Comparison of ENCODE assay signal across 20 cellular contexts in the genomic region with DNA sequence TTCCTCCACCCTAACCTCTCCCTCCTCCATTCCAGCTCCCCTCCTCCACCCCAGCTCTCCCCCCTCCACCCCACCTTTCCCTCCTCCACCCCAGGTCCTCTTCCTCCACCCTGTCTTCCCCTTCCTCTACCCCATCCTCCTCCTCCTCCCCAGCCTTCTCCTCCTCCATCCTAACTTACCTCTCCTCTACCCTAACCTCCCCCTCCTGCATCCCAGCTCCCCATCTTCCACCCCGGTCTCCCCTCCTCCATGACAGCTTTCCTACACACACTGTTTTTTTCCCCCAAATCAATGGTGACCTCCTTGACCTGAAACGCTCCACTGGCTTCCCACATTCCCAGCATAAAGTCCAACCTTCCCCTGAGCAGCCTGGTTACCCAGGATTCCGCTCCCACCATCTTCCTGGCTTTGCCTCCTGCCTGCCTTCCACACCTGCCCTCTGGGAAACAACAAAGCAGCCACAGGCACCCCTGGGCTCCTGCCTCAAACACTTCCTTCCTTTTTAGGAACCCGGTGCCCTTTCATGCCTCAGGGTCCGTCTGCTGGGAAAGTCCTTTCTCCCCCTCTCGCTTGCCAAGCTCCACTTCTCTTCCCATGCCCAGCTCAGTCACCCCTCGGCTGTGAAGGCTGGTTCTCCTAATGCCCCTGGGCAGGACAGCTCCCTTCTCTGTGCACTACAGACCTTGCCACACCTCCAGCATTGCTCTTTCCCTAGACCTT. TPM values are rescaled to one million over a fixed set of nuclear protein-coding genes. Genes with fewer than 3 reads are reported as not detected.
DNase-seq lines count a peak whose midpoint lies in the region; ATAC-seq and TF ChIP-seq lines count a peak whose summit lies in the region.
"Had no signal": no experiment of that assay in that cellular context is flagged by ENCODE, and none has a peak within 500 bp of the region (broad histone marks: within the 10 kb centered on the region; RNA-seq: fewer than 3 reads in every experiment).

No MANE protein-coding gene starts in this region.

- no peaks in the 10 kb centered on the region for H3K79me2 ChIP-seq in OCI-LY7 (ENCODE audit: insufficient read depth, low read depth, low read length)

- peak overlapping the region; percentile 97 for H3K4me2 ChIP-seq in OCI-LY7 (ENCODE audit: low read length)

- H3K9me3 ChIP-seq in OCI-LY7 (ENCODE audit: low read length) (no peaks in the 10 kb centered on the region), Peyer's patch (no peaks in the 10 kb centered on the region)
- H3K9me3 ChIP-seq: right atrium auricular region, SJSA1 had no signal

- peaks cover 47% of the 10 kb centered on the region for H3K4me1 ChIP-seq in OCI-LY7 (ENCODE audit: insufficient read depth, low read length, poor library complexity, severe bottlenecking)
- no peaks in the 10 kb centered on the region for H3K4me1 ChIP-seq in Peyer's patch

- no peak overlapping the region for H2AFZ ChIP-seq in OCI-LY7 (ENCODE audit: low read length)

- H3K36me3 ChIP-seq in OCI-LY7 (ENCODE audit: insufficient read depth, low read length) = no peaks in the 10 kb centered on the region
- H3K36me3 ChIP-seq in Peyer's patch = no peaks in the 10 kb centered on the region
- H3K36me3 ChIP-seq: right atrium auricular region, SJSA1 had no signal

- H3K36me3 Mint-ChIP-seq in activated naive CD8-positive, alpha-beta T cell treated with anti-CD3 and anti-CD28 coated beads, Interleukin-2, amount 10 ng/mL, durations not matched to agents 7 days and 5 days = no peaks in the 10 kb centered on the region
- no peaks in the 10 kb centered on the region for H3K36me3 Mint-ChIP-seq in activated naive CD8-positive, alpha-beta T cell treated with anti-CD3 and anti-CD28 coated beads, Interleukin-2, amount 50 U/mL, for 24 hours (ENCODE audit: low read depth)

- POLR2A ChIA-PET in activated naive CD8-positive, alpha-beta T cell treated with anti-CD3 and anti-CD28 coated beads, Interleukin-2, amount 10 ng/mL, durations not matched to agents 7 days and 5 days (lab: Charles Lee) = interaction anchor here (0.5 to 1.5 kb wide), 3 partner anchors 154 to 360 kb away, joined by 3 to 4 read pairs (median 4); no protein-coding TSS in a partner anchor
- POLR2A ChIA-PET in OCI-LY7 (lab: Charles Lee) = interaction anchor here (1.0 to 1.5 kb wide), 6 partner anchors 10 to 161 kb away, joined by 3 to 8 read pairs (median 4); no protein-coding TSS in a partner anchor

- BruUV-seq in OCI-LY7 (replicated peaks; lab: Mats Ljungman, UMichigan) = no TSS peak

- no peaks in the 10 kb centered on the region for H3K27me3 ChIP-seq in Peyer's patch
- H3K27me3 ChIP-seq: right atrium auricular region, SJSA1 had no signal

- CTCF ChIA-PET in OCI-LY7 (lab: Charles Lee; ENCODE audit: unreplicated experiment) = interaction anchor here (0.8 to 2.2 kb wide), 3 partner anchors 16 to 212 kb away, joined by 3 to 6 read pairs (median 3); no protein-coding TSS in a partner anchor

- no peaks in the 10 kb centered on the region for H3K9me2 ChIP-seq in OCI-LY7 (ENCODE audit: insufficient read depth, low read length)

- no peak for DNase-seq in activated naive CD8-positive, alpha-beta T cell treated with anti-CD3 and anti-CD28 coated beads, Interleukin-2, amount 10 ng/mL, durations not matched to agents 7 days and 5 days
- no peak for DNase-seq in activated naive CD8-positive, alpha-beta T cell treated with anti-CD3 and anti-CD28 coated beads, Interleukin-2, amount 50 U/mL, for 24 hours
- DNase-seq in OCI-LY7 (ENCODE audit: low spot score) = no peak
- peak; percentile 58 for DNase-seq in islet precursor cell
- DNase-seq in superior temporal gyrus (ENCODE audit: extremely low spot score) = no peak
- no peak for DNase-seq in NOMO-1 treated with DMSO at 0.1 percent for 48 hours (lab: John Stamatoyannopoulos, UW; ENCODE audit: unreplicated experiment)
- no peak for DNase-seq in Peyer's patch
- DNase-seq in RKO (ENCODE audit: low spot score) = no peak
- DNase-seq: activated gamma-delta T cell, dermis blood vessel endothelial cell, erythroblast, GDM1, H7, Karpas-422, NCI-H446, substantia nigra had no signal

- peaks cover 45% of the 10 kb centered on the region for H3K27me3 Mint-ChIP-seq in activated naive CD8-positive, alpha-beta T cell treated with anti-CD3 and anti-CD28 coated beads, Interleukin-2, amount 10 ng/mL, durations not matched to agents 7 days and 5 days
- peaks cover 29% of the 10 kb centered on the region for H3K27me3 Mint-ChIP-seq in activated naive CD8-positive, alpha-beta T cell treated with anti-CD3 and anti-CD28 coated beads, Interleukin-2, amount 50 U/mL, for 24 hours

- H3K4me3 ChIP-seq in OCI-LY7 (ENCODE audit: low read depth, low read length, poor library complexity, severe bottlenecking) (peak overlapping the region; percentile 68), Peyer's patch (no peak overlapping the region)
- H3K4me3 ChIP-seq: lung, right atrium auricular region, SJSA1 had no signal

- intact Hi-C loops in OCI-LY7 (cut with micrococcal nuclease; ENCODE audit: unreplicated experiment) = no loop called here

- no peak overlapping the region for H3K27ac ChIP-seq in OCI-LY7 (ENCODE audit: low read depth, low read length, poor library complexity, severe bottlenecking)
- no peak overlapping the region for H3K27ac ChIP-seq in Peyer's patch
- H3K27ac ChIP-seq: right atrium auricular region, SJSA1 had no signal

- no peak for TF ChIP-seq POLR2A in Peyer's patch (IDR thresholded peaks at IDR 0.05)

- no peak for TF ChIP-seq CTCF in OCI-LY7 (conservative IDR thresholded peaks at IDR 0.05; ENCODE audit: low read length)
- no peak for TF ChIP-seq CTCF in Peyer's patch (IDR thresholded peaks at IDR 0.05)

- no peak for ATAC-seq in activated naive CD8-positive, alpha-beta T cell treated with anti-CD3 and anti-CD28 coated beads, Interleukin-2, amount 10 ng/mL, durations not matched to agents 7 days and 5 days (ENCODE audit: low read depth)
- ATAC-seq in activated naive CD8-positive, alpha-beta T cell treated with anti-CD3 and anti-CD28 coated beads, Interleukin-2, amount 50 U/mL, for 24 hours = no peak

- peak overlapping the region; percentile 1 for H3K27ac Mint-ChIP-seq in activated naive CD8-positive, alpha-beta T cell treated with anti-CD3 and anti-CD28 coated beads, Interleukin-2, amount 10 ng/mL, durations not matched to agents 7 days and 5 days
- H3K27ac Mint-ChIP-seq in activated naive CD8-positive, alpha-beta T cell treated with anti-CD3 and anti-CD28 coated beads, Interleukin-2, amount 50 U/mL, for 24 hours = no peak overlapping the region

- no peaks in the 10 kb centered on the region for H3K9me3 Mint-ChIP-seq in activated naive CD8-positive, alpha-beta T cell treated with anti-CD3 and anti-CD28 coated beads, Interleukin-2, amount 10 ng/mL, durations not matched to agents 7 days and 5 days
- H3K9me3 Mint-ChIP-seq in activated naive CD8-positive, alpha-beta T cell treated with anti-CD3 and anti-CD28 coated beads, Interleukin-2, amount 50 U/mL, for 24 hours = no peaks in the 10 kb centered on the region
- H3K9me3 Mint-ChIP-seq: neural crest cell had no signal

- H3K4me1 Mint-ChIP-seq in activated naive CD8-positive, alpha-beta T cell treated with anti-CD3 and anti-CD28 coated beads, Interleukin-2, amount 10 ng/mL, durations not matched to agents 7 days and 5 days = peaks cover 18% of the 10 kb centered on the region
- H3K4me1 Mint-ChIP-seq in activated naive CD8-positive, alpha-beta T cell treated with anti-CD3 and anti-CD28 coated beads, Interleukin-2, amount 50 U/mL, for 24 hours = peaks cover 23% of the 10 kb centered on the region

- no peaks in the 10 kb centered on the region for H4K20me1 ChIP-seq in OCI-LY7 (ENCODE audit: insufficient read depth, low read length)

- no peak overlapping the region for H3K4me3 Mint-ChIP-seq in activated naive CD8-positive, alpha-beta T cell treated with anti-CD3 and anti-CD28 coated beads, Interleukin-2, amount 10 ng/mL, durations not matched to agents 7 days and 5 days
- no peak overlapping the region for H3K4me3 Mint-ChIP-seq in activated naive CD8-positive, alpha-beta T cell treated with anti-CD3 and anti-CD28 coated beads, Interleukin-2, amount 50 U/mL, for 24 hours
- H3K4me3 Mint-ChIP-seq: neural crest cell had no signal

RNA-seq across cellular contexts. Expression of a gene that starts 2.0 kb away (rescaled TPM):
- 1 to 10 TPM; 2.8 to 3.5 TPM for total RNA-seq in activated naive CD8-positive, alpha-beta T cell treated with anti-CD3 and anti-CD28 coated beads, Interleukin-2, amount 10 ng/mL, durations not matched to agents 7 days and 5 days
- total RNA-seq in OCI-LY7 (2014; rRNA removed; shearing (Covaris generic)) = 12.9 and 13.7 TPM in 2 replicates
- total RNA-seq in OCI-LY7 (2022) = 22.2 and 26.4 TPM in 2 replicates
- 10 to 100 TPM in 1 of 4 donors, 1 to 10 TPM in 3; 4.0 to 25.6 (median 7.9) TPM for total RNA-seq in Peyer's patch
